ENCODE assay signal across 11 cellular contexts in genomic region chr5:170491479-170491878, GRCh38. TPM values are rescaled to one million over a fixed set of nuclear protein-coding genes. Genes with fewer than 3 reads are reported as not detected.
DNase-seq lines count a peak whose midpoint lies in the region; ATAC-seq and TF ChIP-seq lines count a peak whose summit lies in the region.
"Had no signal": no experiment of that assay in that cellular context is flagged by ENCODE, and none has a peak within 500 bp of the region (broad histone marks: within the 10 kb centered on the region; RNA-seq: fewer than 3 reads in every experiment).

No MANE protein-coding gene starts in this region.

- no peak overlapping the region for H2AK5ac ChIP-seq in H9 (ENCODE audit: insufficient read length, low read length)

- H3K9me2 ChIP-seq in hepatocyte (replicated peaks; ENCODE audit: insufficient read depth) = no peaks in the 10 kb centered on the region

- peaks cover 9% of the 10 kb centered on the region for H3K27me3 Mint-ChIP-seq in H9 (ENCODE audit: low read depth)

- no peak overlapping the region for H2BK15ac ChIP-seq in H9 (ENCODE audit: low read depth, low read length)

- no peak overlapping the region for H2BK120ac ChIP-seq in H9 (ENCODE audit: low read depth, low read length, poor library complexity, severe bottlenecking)

- no peaks in the 10 kb centered on the region for H3K9me3 Mint-ChIP-seq in H9
- H3K9me3 Mint-ChIP-seq: activated CD4-positive, alpha-beta T cell treated with anti-CD3 and anti-CD28 coated beads, Interleukin-2, amount 10 ng/mL, durations not matched to agents 7 days and 5 days had no signal

- H3K23ac ChIP-seq in H9 (ENCODE audit: insufficient read length, low read depth, low read length) = no peak overlapping the region

- H3K27ac Mint-ChIP-seq in H9 = no peak overlapping the region
- H3K27ac Mint-ChIP-seq: activated CD4-positive, alpha-beta T cell treated with anti-CD3 and anti-CD28 coated beads, Interleukin-2, amount 10 ng/mL, durations not matched to agents 7 days and 5 days had no signal

- intact Hi-C loops in ascending aorta (cut with DNase I) = no loop called here
- intact Hi-C loops in upper lobe of right lung (cut with DNase I) = no loop called here

- H3K36me3 Mint-ChIP-seq in H9 (ENCODE audit: insufficient read depth in 1 of 3, low read depth in 3 of 3) = no peaks in the 10 kb centered on the region

- DNase-seq in NCI-H526 treated with DMSO at 0.1 percent for 48 hours (lab: John Stamatoyannopoulos, UW) (peak; percentile 4), NCI-H526 (lab: John Stamatoyannopoulos, UW) (no peak), ascending aorta (ENCODE audit: low spot score in 2 of 2) (no peak), hepatocyte (ENCODE audit: low spot score) (peak; percentile 17), upper lobe of right lung (no peak), H9 (no peak), NCI-H187 (lab: John Stamatoyannopoulos, UW) (no peak)
- no peak for DNase-seq in activated T-cell treated with anti-CD3 and anti-CD28 coated beads, Interleukin-2, amount 50 U/mL, for 48 hours
- DNase-seq: activated CD4-positive, alpha-beta T cell treated with anti-CD3 and anti-CD28 coated beads, Interleukin-2, amount 10 ng/mL, durations not matched to agents 7 days and 5 days; NCI-H146 had no signal

- peaks cover 5 to 13% of the 10 kb centered on the region in 2 experiments; a peak in 3 of 4 replicates for H3K4me1 Mint-ChIP-seq in H9
- H3K4me1 Mint-ChIP-seq: activated CD4-positive, alpha-beta T cell treated with anti-CD3 and anti-CD28 coated beads, Interleukin-2, amount 10 ng/mL, durations not matched to agents 7 days and 5 days had no signal

- no peak overlapping the region for H2BK5ac ChIP-seq in H9 (ENCODE audit: insufficient read length, low read length)

- H4K8ac ChIP-seq in H9 (replicated peaks; ENCODE audit: insufficient read length, low read depth, low read length) = no peak overlapping the region

- no peak overlapping the region for H2BK12ac ChIP-seq in H9 (ENCODE audit: insufficient read length, low read depth, low read length)

- WGBS in hepatocyte (ENCODE audit: low lambda C conversion rate, missing lambda C conversion rate) = 66% methylated on average over 5 of the region's 5 CpGs
- no CpG with 5 or more reads among the region's 5 CpGs for WGBS in H9 (ENCODE audit: extremely low coverage, insufficient read length, low lambda C conversion rate)

- H3K27ac ChIP-seq in ascending aorta = peak overlapping the region; percentile 69 to 70
- peak overlapping the region; percentile 48 for H3K27ac ChIP-seq in hepatocyte
- no peak overlapping the region for H3K27ac ChIP-seq in upper lobe of right lung
- H3K27ac ChIP-seq in H9 (ENCODE audit: insufficient read length, low read depth, low read length) = no peak overlapping the region
- H3K27ac ChIP-seq: 22Rv1 had no signal

- H3T11ph ChIP-seq in H9 (ENCODE audit: low read length) = no peak overlapping the region

- H3K79me2 ChIP-seq in hepatocyte (no peaks in the 10 kb centered on the region), H9 (ENCODE audit: insufficient read depth, low read length) (no peaks in the 10 kb centered on the region)

- H2AFZ ChIP-seq in hepatocyte (no peak overlapping the region), H9 (ENCODE audit: low read length) (no peak overlapping the region)

- H4K20me1 ChIP-seq in hepatocyte (ENCODE audit: insufficient read depth, poor library complexity, severe bottlenecking) (no peaks in the 10 kb centered on the region), H9 (ENCODE audit: control insufficient read depth, insufficient read depth, insufficient read length) (no peaks in the 10 kb centered on the region)

- H3K56ac ChIP-seq in H9 (ENCODE audit: insufficient read length, low read depth, low read length) = no peak overlapping the region

- no peak overlapping the region for H3K9ac ChIP-seq in H9 (ENCODE audit: extremely low read depth, insufficient read length, low read length)

- H3K27me3 ChIP-seq in ascending aorta (no peaks in the 10 kb centered on the region), hepatocyte (no peaks in the 10 kb centered on the region), upper lobe of right lung (no peaks in the 10 kb centered on the region), H9 (ENCODE audit: insufficient read depth, low read length) (no peaks in the 10 kb centered on the region)

- H3K4ac ChIP-seq in H9 (ENCODE audit: low read depth, low read length) = no peak overlapping the region

- no peak overlapping the region for H3K4me3 ChIP-seq in ascending aorta
- no peak overlapping the region for H3K4me3 ChIP-seq in hepatocyte
- H3K4me3 ChIP-seq in upper lobe of right lung = no peak overlapping the region

- H2BK20ac ChIP-seq in H9 (ENCODE audit: low read depth, low read length, poor library complexity, severe bottlenecking) = no peak overlapping the region

- H3K4me1 ChIP-seq in ascending aorta = peaks cover 0 to 2% of the 10 kb centered on the region in 2 donors
- peaks cover 8% of the 10 kb centered on the region for H3K4me1 ChIP-seq in hepatocyte (ENCODE audit: insufficient read depth)
- peaks cover 13% of the 10 kb centered on the region for H3K4me1 ChIP-seq in upper lobe of right lung
- no peaks in the 10 kb centered on the region for H3K4me1 ChIP-seq in H9 (ENCODE audit: insufficient read depth, low read length)

- H3K36me3 ChIP-seq in ascending aorta (no peaks in the 10 kb centered on the region), hepatocyte (replicated peaks; ENCODE audit: insufficient read depth, low read depth) (no peaks in the 10 kb centered on the region), upper lobe of right lung (no peaks in the 10 kb centered on the region)

- no peak overlapping the region for H3K18ac ChIP-seq in H9 (ENCODE audit: insufficient read length, low read depth, low read length)

- peak; percentile 67 for ATAC-seq in upper lobe of right lung

- no peak for TF ChIP-seq CTCF in ascending aorta (IDR thresholded peaks at IDR 0.05)
- no peak for TF ChIP-seq CTCF in hepatocyte (IDR thresholded peaks at IDR 0.05; ENCODE audit: poor library complexity)
- TF ChIP-seq CTCF in upper lobe of right lung (IDR thresholded peaks at IDR 0.05) = no peak
- TF ChIP-seq CTCF in H9 (conservative IDR thresholded peaks at IDR 0.05) = no peak

- H3K4me3 Mint-ChIP-seq in H9 = no peak overlapping the region
- H3K4me3 Mint-ChIP-seq: activated CD4-positive, alpha-beta T cell treated with anti-CD3 and anti-CD28 coated beads, Interleukin-2, amount 10 ng/mL, durations not matched to agents 7 days and 5 days had no signal

- H4K91ac ChIP-seq in H9 (ENCODE audit: insufficient read length, low read depth, low read length) = no peak overlapping the region

- no peak overlapping the region for H3K4me2 ChIP-seq in hepatocyte
- H3K4me2 ChIP-seq in H9 (ENCODE audit: insufficient read depth, insufficient read length, low read length) = no peak overlapping the region

- H4K5ac ChIP-seq in H9 (ENCODE audit: insufficient read length, low read depth, low read length) = no peak overlapping the region

- H3K9me3 ChIP-seq in ascending aorta (no peaks in the 10 kb centered on the region), hepatocyte (ENCODE audit: low read depth) (no peaks in the 10 kb centered on the region), upper lobe of right lung (no peaks in the 10 kb centered on the region), H9 (ENCODE audit: control insufficient read depth, low read depth, low read length) (no peaks in the 10 kb centered on the region)

- H3K79me1 ChIP-seq in H9 (ENCODE audit: insufficient read depth, low read depth, low read length, poor library complexity, severe bottlenecking) = no peaks in the 10 kb centered on the region

- H3K23me2 ChIP-seq in H9 (ENCODE audit: insufficient read length, low read depth, low read length, poor library complexity, severe bottlenecking) = no peaks in the 10 kb centered on the region

- H3K14ac ChIP-seq in H9 (ENCODE audit: insufficient read depth, low read length) = no peak overlapping the region

RNA-seq across cellular contexts. Expression of gene KCNIP1, which starts 12.3 kb away (rescaled TPM):
- total RNA-seq in ascending aorta (not detected), hepatocyte (0.43 and 1.5 TPM in 2 replicates), upper lobe of right lung (2.7 TPM), H9 (2021) (0.24 and 0.63 TPM in 2 replicates)
- 0.80 and 0.88 TPM in 2 replicates for polyA plus RNA-seq in hepatocyte
- total RNA-seq: activated CD4-positive, alpha-beta T cell treated with anti-CD3 and anti-CD28 coated beads, Interleukin-2, amount 10 ng/mL, durations not matched to agents 7 days and 5 days had no signal

Comparison
In these comparisons a context has a peak if more than half of its experiments do, and no peak if none do; other contexts are left out.
1. DNase-seq: peak in NCI-H526 treated with DMSO at 0.1 percent for 48 hours (single experiment) and hepatocyte (single experiment); none in NCI-H526 (0 of 2), ascending aorta (0 of 2), upper lobe of right lung (single experiment), activated T-cell treated with anti-CD3 and anti-CD28 coated beads, Interleukin-2, amount 50 U/mL, for 48 hours (0 of 2), H9 (single experiment) and NCI-H187 (0 of 2).
2. H3K27ac ChIP-seq: peak in ascending aorta (2 of 2) and hepatocyte (single experiment); none in upper lobe of right lung (single experiment) and H9 (single experiment).